Comparison of ENCODE assay signal across 8 cellular contexts in the genomic region with DNA sequence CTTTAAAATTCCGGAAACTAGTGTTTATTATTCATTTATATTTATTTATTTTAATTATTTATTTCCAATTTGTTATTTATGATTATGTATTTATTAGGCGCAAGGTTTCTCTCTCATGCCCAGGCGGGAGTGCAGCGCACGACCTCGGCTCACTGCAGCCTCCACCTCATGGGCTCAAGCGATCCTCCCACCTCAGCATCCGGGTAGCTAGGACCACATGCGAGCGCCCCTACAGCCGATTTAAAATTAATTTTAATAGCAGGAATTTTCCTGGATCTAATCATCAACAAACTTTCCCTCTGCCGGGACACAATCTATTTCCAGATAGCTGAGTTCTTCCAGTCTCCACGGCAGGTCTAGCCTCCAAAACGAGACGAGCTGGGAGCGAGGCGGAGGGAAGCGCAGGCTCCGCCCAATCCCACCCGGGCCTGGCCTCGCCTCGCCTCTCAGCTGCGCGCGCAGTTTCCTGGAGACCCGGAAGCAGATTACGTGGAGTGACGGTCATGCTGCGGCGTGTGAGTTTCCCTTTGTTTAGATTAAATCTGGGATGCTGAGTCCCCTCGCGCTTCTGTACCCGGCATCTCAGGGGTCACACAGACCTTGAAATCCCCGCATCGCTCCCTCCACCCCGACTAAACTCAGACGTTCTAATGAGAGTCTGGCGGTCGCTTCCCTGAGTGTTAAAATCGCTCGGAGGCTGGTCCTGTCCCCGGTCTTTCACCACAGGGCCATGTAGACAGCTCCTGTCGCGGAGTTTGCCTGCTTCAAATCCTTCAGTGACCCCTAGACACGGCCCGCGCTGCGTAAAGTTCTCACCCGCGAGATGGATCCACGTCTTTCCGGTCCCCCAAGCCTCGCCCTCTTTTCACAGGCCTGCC. TPM values are rescaled to one million over a fixed set of nuclear protein-coding genes. Genes with fewer than 3 reads are reported as not detected.
DNase-seq lines count a peak whose midpoint lies in the region; ATAC-seq, FAIRE-seq and TF ChIP-seq lines count a peak whose summit lies in the region.

A gene (plus strand): TSS at position 461 of the 878 bp plus-strand sequence. CDS start 43 bp downstream, at position 504.

- H3K36me3 ChIP-seq in bronchial epithelial cell (ENCODE audit: control insufficient read depth, insufficient read depth, low read length) (peaks cover 4% of the 10 kb centered on the region), iPS-20b (ENCODE audit: insufficient read depth, low read depth, low read length) (peaks cover 27% of the 10 kb centered on the region)

- TF ChIP-seq CTCF in 22Rv1 (IDR thresholded peaks at IDR 0.05) (no peak), bronchial epithelial cell (IDR thresholded peaks at IDR 0.05; ENCODE audit: insufficient read depth, low read length, severe bottlenecking) (no peak)

- FAIRE-seq in bronchial epithelial cell (lab: Jason Lieb, UNC): peak; percentile 43

- no peaks in the 10 kb centered on the region for H3K4me1 ChIP-seq in iPS-20b (ENCODE audit: insufficient read depth, low read length)

- peak; percentile 51 for DNase-seq in NCI-H1092 (lab: John Stamatoyannopoulos, UW)
- peak; percentile 74 to 90 (median 87) for DNase-seq in activated CD4-positive, CD25-positive, alpha-beta regulatory T cell (lab: John Stamatoyannopoulos, UW)
- DNase-seq in bronchial epithelial cell (ENCODE audit: low read depth): peak; percentile 69

- H3K27me3 ChIP-seq in bronchial epithelial cell (ENCODE audit: control insufficient read depth, insufficient read depth, low read length): no peaks in the 10 kb centered on the region
- no peaks in the 10 kb centered on the region for H3K27me3 ChIP-seq in iPS-20b (ENCODE audit: insufficient read depth, low read length)

- peaks cover 64% of the 10 kb centered on the region for H3K9me3 ChIP-seq in iPS-20b (ENCODE audit: insufficient read depth, low read depth, low read length)

- H3K4me3 ChIP-seq in bronchial epithelial cell (ENCODE audit: low read depth, low read length) (peak within 1 kb of the TSS; percentile 70), iPS-20b (ENCODE audit: low read length) (peak within 1 kb of the TSS; percentile 82), skin epidermis (peak within 1 kb of the TSS; percentile 51 to 78 (median 59))

- peak; percentile 66 for TF ChIP-seq POLR2A in GM19193 (IDR thresholded peaks at IDR 0.05; ENCODE audit: extremely low read depth, insufficient read depth, insufficient read length)

- H3K9ac ChIP-seq in iPS-20b (ENCODE audit: low read depth, low read length): peak within 1 kb of the TSS; percentile 92; the same call in 1 of the 2 replicates

- ATAC-seq in GM18520 (IDR thresholded peaks at IDR 0.05; ENCODE audit: unreplicated experiment): no peak

- peak within 1 kb of the TSS; percentile 76 for H3K27ac ChIP-seq in 22Rv1
- H3K27ac ChIP-seq in iPS-20b (ENCODE audit: low read length): peak within 1 kb of the TSS; percentile 84
- H3K27ac ChIP-seq in skin epidermis: peak within 1 kb of the TSS; percentile 72 to 98 (median 90)

RNA-seq across cellular contexts. Expression of the gene that starts here (rescaled TPM):
- 22.1 and 24.0 TPM in 2 replicates for total RNA-seq in bronchial epithelial cell
